ENCODE assay signal across 8 cellular contexts in the genomic region with DNA sequence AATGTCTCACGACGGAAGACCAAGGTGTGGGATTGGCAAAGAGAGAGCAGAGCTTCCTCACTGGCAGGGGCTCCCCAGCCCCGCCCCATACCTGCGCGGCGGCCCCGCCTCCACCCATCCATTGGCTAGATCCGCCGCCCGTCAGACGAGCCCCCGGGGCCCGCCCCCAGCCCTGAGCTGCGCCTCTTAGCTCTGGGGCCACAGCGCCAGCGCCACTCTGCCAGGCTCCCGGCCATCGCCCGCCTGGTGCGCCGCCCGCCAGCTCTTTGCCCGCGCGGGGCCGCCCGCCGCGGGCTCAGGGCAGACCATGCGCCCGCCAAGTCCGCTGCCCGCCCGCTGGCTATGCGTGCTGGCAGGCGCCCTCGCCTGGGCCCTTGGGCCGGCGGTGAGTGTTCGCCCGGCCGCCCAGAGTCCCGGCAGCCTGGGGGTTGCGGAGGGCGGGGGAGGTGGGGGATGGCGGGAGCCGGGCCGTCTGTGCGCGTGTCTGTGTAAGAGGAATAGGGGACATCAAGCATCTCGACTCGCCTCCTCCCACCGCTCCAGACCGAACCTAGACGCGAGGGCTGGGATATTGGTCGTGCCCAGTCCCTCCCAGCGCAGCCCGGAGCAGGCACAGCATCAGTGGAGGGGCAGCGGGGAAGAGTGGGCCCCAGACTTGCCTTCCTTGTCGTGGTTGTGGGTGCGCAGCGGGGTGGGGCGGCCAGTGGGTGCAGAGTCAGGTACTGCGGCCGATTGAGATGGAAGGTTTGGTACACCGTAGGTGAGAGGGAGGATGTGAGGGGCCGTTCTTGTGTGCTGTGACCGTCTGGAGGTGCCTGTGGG. TPM values are rescaled to one million over a fixed set of nuclear protein-coding genes. Genes with fewer than 3 reads are reported as not detected.
DNase-seq lines count a peak whose midpoint lies in the region; ATAC-seq and TF ChIP-seq lines count a peak whose summit lies in the region.

A gene with protein sequence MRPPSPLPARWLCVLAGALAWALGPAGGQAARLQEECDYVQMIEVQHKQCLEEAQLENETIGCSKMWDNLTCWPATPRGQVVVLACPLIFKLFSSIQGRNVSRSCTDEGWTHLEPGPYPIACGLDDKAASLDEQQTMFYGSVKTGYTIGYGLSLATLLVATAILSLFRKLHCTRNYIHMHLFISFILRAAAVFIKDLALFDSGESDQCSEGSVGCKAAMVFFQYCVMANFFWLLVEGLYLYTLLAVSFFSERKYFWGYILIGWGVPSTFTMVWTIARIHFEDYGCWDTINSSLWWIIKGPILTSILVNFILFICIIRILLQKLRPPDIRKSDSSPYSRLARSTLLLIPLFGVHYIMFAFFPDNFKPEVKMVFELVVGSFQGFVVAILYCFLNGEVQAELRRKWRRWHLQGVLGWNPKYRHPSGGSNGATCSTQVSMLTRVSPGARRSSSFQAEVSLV (plus strand): TSS at position 215 of the 822 bp plus-strand sequence. CDS start 93 bp downstream, at position 308.

- H3K4me3 ChIP-seq in RWPE2 (ENCODE audit: severe bottlenecking), result peak within 1 kb of the TSS; percentile 42
- peak within 1 kb of the TSS; percentile 68 for H3K4me3 ChIP-seq in thoracic aorta

- TF ChIP-seq CTCF in RWPE2 (IDR thresholded peaks at IDR 0.05; ENCODE audit: poor library complexity, severe bottlenecking) (no peak), osteocyte (IDR thresholded peaks at IDR 0.05) (no peak), thoracic aorta (IDR thresholded peaks at IDR 0.05) (no peak)

- H3K36me3 ChIP-seq in RWPE2 (ENCODE audit: low read depth), result no peaks in the 10 kb centered on the region
- H3K36me3 ChIP-seq in thoracic aorta, result no peaks in the 10 kb centered on the region

- H3K9me3 Mint-ChIP-seq in osteocyte (ENCODE audit: unreplicated experiment), result no peaks in the 10 kb centered on the region

- no peaks in the 10 kb centered on the region for H3K36me3 Mint-ChIP-seq in osteocyte (ENCODE audit: unreplicated experiment)

- peak within 1 kb of the TSS; percentile 34 for H3K27ac Mint-ChIP-seq in osteocyte (ENCODE audit: unreplicated experiment)

- peak; percentile 4 for DNase-seq in DMS 273 treated with DMSO at 0.1 percent for 48 hours (lab: John Stamatoyannopoulos, UW)
- peak; percentile 84 for DNase-seq in HuH-7.5 (ENCODE audit: low spot score)
- peak; percentile 84 for DNase-seq in RWPE2 (ENCODE audit: low spot score)
- DNase-seq in activated gamma-delta T cell treated with anti-CD3 and anti-CD28 coated beads, Interleukin-2, amount 50 U/mL, for 16 hours (ENCODE audit: low read depth), result peak; percentile 84
- peak; percentile 72 to 97 (median 92) for DNase-seq in head of caudate nucleus
- peak; percentile 84 for DNase-seq in osteocyte (ENCODE audit: extremely low spot score, unreplicated experiment)
- DNase-seq in thoracic aorta (ENCODE audit: low spot score), result no peak

- H3K4me1 Mint-ChIP-seq in osteocyte (ENCODE audit: unreplicated experiment), result peaks cover 27% of the 10 kb centered on the region

- intact Hi-C loops in head of caudate nucleus (cut with DNase I), result loop anchor here (5.0 kb wide), 1 partner anchor 35 kb away; no protein-coding TSS in a partner anchor

- H3K4me1 ChIP-seq in RWPE2 (ENCODE audit: insufficient read depth, poor library complexity, severe bottlenecking) (no peaks in the 10 kb centered on the region), thoracic aorta (ENCODE audit: control insufficient read depth in 1 of 2, low read depth in 2 of 2) (peaks cover 10 to 16% of the 10 kb centered on the region in 2 donors)

- H3K27me3 ChIP-seq in RWPE2 (ENCODE audit: insufficient read depth, poor library complexity, severe bottlenecking), result no peaks in the 10 kb centered on the region
- no peaks in the 10 kb centered on the region for H3K27me3 ChIP-seq in thoracic aorta (replicated peaks; ENCODE audit: insufficient read depth)

- ATAC-seq in GM21515 (IDR thresholded peaks at IDR 0.05; ENCODE audit: unreplicated experiment) (peak; percentile 78), RWPE2 (ENCODE audit: low read depth) (peak; percentile 94), thoracic aorta (ENCODE audit: insufficient number of reproducible peaks, low FRiP score, low read depth) (peak; percentile 14)

- peaks cover 35% of the 10 kb centered on the region for H3K27me3 Mint-ChIP-seq in osteocyte (ENCODE audit: unreplicated experiment)

- H3K4me3 Mint-ChIP-seq in osteocyte (ENCODE audit: unreplicated experiment), result peak within 1 kb of the TSS; percentile 73

- H3K9me3 ChIP-seq in RWPE2 (ENCODE audit: severe bottlenecking) (no peaks in the 10 kb centered on the region), thoracic aorta (no peaks in the 10 kb centered on the region)

- H3K27ac ChIP-seq in RWPE2 (ENCODE audit: poor library complexity, severe bottlenecking), result no peak within 1 kb of the TSS
- no peak within 1 kb of the TSS for H3K27ac ChIP-seq in thoracic aorta

RNA-seq across cellular contexts. Expression of the gene that starts here (rescaled TPM):
- total RNA-seq in osteocyte (8.9 and 9.2 TPM in 2 replicates), thoracic aorta (10 to 100 TPM; 31.0 to 48.7 TPM)

Comparison
In these comparisons a context has a peak if more than half of its experiments do, and no peak if none do; other contexts are left out.
1. ATAC-seq: peak in every context shown above with its lines; median percentile 94 in RWPE2; 78 in GM21515; 14 in thoracic aorta.